23 cellular contexts compared by ENCODE assay signal in genomic region chr1:39348278-39348677, GRCh38.
A peak's percentile ranks its signal among the peaks of the same experiment; 100 is the strongest.
DNase-seq lines count a peak whose midpoint lies in the region; ATAC-seq and TF ChIP-seq lines count a peak whose summit lies in the region.
"Had no signal": no experiment of that assay in that cellular context is flagged by ENCODE, and none has a peak within 500 bp of the region (broad histone marks: within the 10 kb centered on the region; RNA-seq: fewer than 3 reads in every experiment).

No MANE protein-coding gene starts in this region.

- no peaks in the 10 kb centered on the region for H3K4me1 Mint-ChIP-seq in activated T-cell treated with anti-CD3 and anti-CD28 coated beads, Interleukin-2, amount 50 U/mL, for 72 hours (ENCODE audit: low read depth)
- peaks cover 20% of the 10 kb centered on the region for H3K4me1 Mint-ChIP-seq in WTC11

- H3K4me1 ChIP-seq in parathyroid adenoma, result peaks cover 28% of the 10 kb centered on the region
- H3K4me1 ChIP-seq: foreskin keratinocyte had no signal

- H3K36me3 ChIP-seq in parathyroid adenoma (ENCODE audit: control insufficient read depth, insufficient read depth, low read length), result peaks cover 6% of the 10 kb centered on the region

- H3K79me2 ChIP-seq in parathyroid adenoma, result no peaks in the 10 kb centered on the region

- H2AFZ ChIP-seq in parathyroid adenoma, result no peak overlapping the region

- H3K27me3 Mint-ChIP-seq in activated T-cell treated with anti-CD3 and anti-CD28 coated beads, Interleukin-2, amount 50 U/mL, for 72 hours (ENCODE audit: low read depth), result no peaks in the 10 kb centered on the region
- no peaks in the 10 kb centered on the region for H3K27me3 Mint-ChIP-seq in WTC11 (ENCODE audit: low read depth)
- H3K27me3 Mint-ChIP-seq: activated CD8-positive, alpha-beta memory T cell treated with anti-CD3 and anti-CD28 coated beads, Interleukin-2, amount 10 ng/mL, durations not matched to agents 7 days and 5 days; CD4-positive, CD25-positive, alpha-beta regulatory T cell; dendritic cell treated with granulocyte-macrophage colony-stimulating factor and Interleukin-4, amounts not matched to agents 40 ng/mL and 50 ng/mL, for 4 days had no signal

- no peaks in the 10 kb centered on the region for H3K9me3 Mint-ChIP-seq in activated T-cell treated with anti-CD3 and anti-CD28 coated beads, Interleukin-2, amount 50 U/mL, for 72 hours
- H3K9me3 Mint-ChIP-seq in WTC11, result no peaks in the 10 kb centered on the region
- H3K9me3 Mint-ChIP-seq: CD4-positive, CD25-positive, alpha-beta regulatory T cell; dendritic cell treated with granulocyte-macrophage colony-stimulating factor and Interleukin-4, amounts not matched to agents 40 ng/mL and 50 ng/mL, for 4 days had no signal

- peak overlapping the region; percentile 2 for H3K27ac Mint-ChIP-seq in activated T-cell treated with anti-CD3 and anti-CD28 coated beads, Interleukin-2, amount 50 U/mL, for 72 hours
- H3K27ac Mint-ChIP-seq in WTC11, result peak overlapping the region; percentile 85
- H3K27ac Mint-ChIP-seq: activated CD8-positive, alpha-beta memory T cell treated with anti-CD3 and anti-CD28 coated beads, Interleukin-2, amount 10 ng/mL, durations not matched to agents 7 days and 5 days; dendritic cell treated with granulocyte-macrophage colony-stimulating factor and Interleukin-4, amounts not matched to agents 40 ng/mL and 50 ng/mL, for 4 days had no signal

- no peaks in the 10 kb centered on the region for H3K9me3 ChIP-seq in parathyroid adenoma (ENCODE audit: control insufficient read depth, low read length)
- H3K9me3 ChIP-seq: thoracic aorta had no signal

- H3K4me3 ChIP-seq in parathyroid adenoma (ENCODE audit: low read depth, low read length), result no peak overlapping the region
- no peak overlapping the region for H3K4me3 ChIP-seq in foreskin fibroblast (ENCODE audit: low read depth in 1 of 2, low read length in 2 of 2)
- H3K4me3 ChIP-seq: thoracic aorta had no signal

- no peak for ATAC-seq in activated T-cell treated with anti-CD3 and anti-CD28 coated beads, Interleukin-2, amount 50 U/mL, for 72 hours (replicated peaks in 1 of 2)
- no peak for ATAC-seq in WTC11
- ATAC-seq in GM18868 (IDR thresholded peaks at IDR 0.05; ENCODE audit: unreplicated experiment), result no peak
- ATAC-seq in HG02938 (IDR thresholded peaks at IDR 0.05; ENCODE audit: unreplicated experiment), result no peak
- ATAC-seq: activated CD8-positive, alpha-beta memory T cell treated with anti-CD3 and anti-CD28 coated beads, Interleukin-2, amount 10 ng/mL, durations not matched to agents 7 days and 5 days; foreskin keratinocyte had no signal

- DNase-seq in activated T-cell treated with anti-CD3 and anti-CD28 coated beads, Interleukin-2, amount 50 U/mL, for 72 hours, result no peak
- no peak for DNase-seq in activated T-cell treated with anti-CD3 and anti-CD28 coated beads, Interleukin-2, amount 50 U/mL, for 1 hour
- DNase-seq in NCI-H146 (lab: John Stamatoyannopoulos, UW) (peak; percentile 29), WTC11 (ENCODE audit: low spot score) (no peak), foreskin fibroblast (no peak)
- DNase-seq: activated CD4-positive, alpha-beta T cell treated with anti-CD3 and anti-CD28 coated beads for 1 hour; activated CD8-positive, alpha-beta memory T cell treated with anti-CD3 and anti-CD28 coated beads, Interleukin-2, amount 10 ng/mL, durations not matched to agents 7 days and 5 days; activated gamma-delta T cell; amniotic stem cell; CD4-positive, CD25-positive, alpha-beta regulatory T cell; DND-41; foreskin keratinocyte; HCEC 1CT; NCI-H446; stimulated activated CD4-positive, alpha-beta T cell treated with anti-CD3 and anti-CD28 coated beads, Interleukin-1b, Interleukin-23, amount 100 ng/mL, for 48 hours; stimulated activated naive CD4-positive, alpha-beta T cell had no signal

- H3K36me3 Mint-ChIP-seq in activated T-cell treated with anti-CD3 and anti-CD28 coated beads, Interleukin-2, amount 50 U/mL, for 72 hours (ENCODE audit: insufficient read depth in 2 of 2), result peaks cover 6 to 28% of the 10 kb centered on the region in 2 donors
- H3K36me3 Mint-ChIP-seq in WTC11, result peaks cover 69% of the 10 kb centered on the region

- no peak overlapping the region for H3K4me2 ChIP-seq in parathyroid adenoma (ENCODE audit: low read length)
- H3K4me2 ChIP-seq: KMS-11 had no signal

- POLR2A ChIA-PET in WTC11 (lab: Charles Lee), result no interaction called here

- no peak overlapping the region for H3K9ac ChIP-seq in parathyroid adenoma
- H3K9ac ChIP-seq: KMS-11 had no signal

- H3K4me3 Mint-ChIP-seq in activated T-cell treated with anti-CD3 and anti-CD28 coated beads, Interleukin-2, amount 50 U/mL, for 72 hours, result no peak overlapping the region
- no peak overlapping the region for H3K4me3 Mint-ChIP-seq in WTC11
- H3K4me3 Mint-ChIP-seq: activated CD8-positive, alpha-beta memory T cell treated with anti-CD3 and anti-CD28 coated beads, Interleukin-2, amount 10 ng/mL, durations not matched to agents 7 days and 5 days; CD4-positive, CD25-positive, alpha-beta regulatory T cell; dendritic cell treated with granulocyte-macrophage colony-stimulating factor and Interleukin-4, amounts not matched to agents 40 ng/mL and 50 ng/mL, for 4 days had no signal

- no peaks in the 10 kb centered on the region for H3K27me3 ChIP-seq in parathyroid adenoma (ENCODE audit: control insufficient read depth, insufficient read depth, low read length)
- H3K27me3 ChIP-seq: foreskin keratinocyte had no signal

- CTCF ChIA-PET in WTC11 (lab: Charles Lee), result interaction anchor here (1.0 kb wide), 1 partner anchor 249 kb away, joined by 4 read pairs; no protein-coding TSS in a partner anchor

- TF ChIP-seq CTCF in WTC11 (IDR thresholded peaks at IDR 0.05) (no peak), parathyroid adenoma (IDR thresholded peaks at IDR 0.05) (no peak), foreskin fibroblast (IDR thresholded peaks at IDR 0.05; ENCODE audit: low read depth, low read length) (no peak)

- peak overlapping the region; percentile 84 for H3K27ac ChIP-seq in parathyroid adenoma
- H3K27ac ChIP-seq: epithelial cell of prostate, foreskin keratinocyte, KMS-11, thoracic aorta had no signal

TF ChIP-seq in WTC11, 78 proteins besides CTCF, POLR2A, EP300 and RAD21:
- TF ChIP-seq ERG (CRISPR knock-in tag; IDR thresholded peaks at IDR 0.05), result no peak
- no peak for TF ChIP-seq EMX1 (CRISPR knock-in tag; IDR thresholded peaks at IDR 0.05)
